Comparison of ENCODE assay signal across 2 cellular contexts in the genomic region with DNA sequence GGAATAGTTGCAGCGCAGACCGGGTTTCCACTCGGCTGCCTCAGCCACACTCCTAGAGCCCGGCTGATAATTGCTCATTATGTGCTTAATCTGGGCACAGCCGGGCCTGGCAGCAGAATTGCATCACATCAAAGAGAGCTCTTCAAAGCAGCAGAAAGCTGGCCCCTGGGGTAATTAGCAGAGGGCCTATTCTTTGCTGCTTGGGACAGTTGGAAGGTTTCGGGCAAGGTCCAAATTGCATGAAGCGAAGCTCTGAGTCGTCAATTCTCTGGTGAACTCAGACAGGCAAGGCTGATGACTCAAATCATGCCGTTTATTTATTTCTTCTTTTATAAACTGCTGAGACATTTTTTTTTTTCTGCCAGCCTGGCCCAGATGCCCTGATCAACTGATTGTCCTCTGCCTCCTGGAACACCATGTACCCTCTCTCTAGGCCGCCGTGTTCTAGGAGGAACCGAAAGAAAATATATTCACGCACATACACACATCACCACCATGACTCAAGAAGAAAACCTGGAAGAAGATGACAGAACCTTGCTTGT.
TF ChIP-seq lines count a peak whose summit lies in the region.

No MANE protein-coding gene starts in this region.

TF ChIP-seq in HCT116, 20 proteins besides CTCF, POLR2A, EP300 and RAD21:
- TF ChIP-seq TCF7L2 (IDR thresholded peaks at IDR 0.05; ENCODE audit: borderline replicate concordance, extremely low read depth, insufficient read depth, insufficient read length) (peak; percentile 40), EZH2phosphoT487 (IDR thresholded peaks at IDR 0.05; ENCODE audit: borderline replicate concordance) (no peak), ATF3 (IDR thresholded peaks at IDR 0.05) (no peak), SRF (IDR thresholded peaks at IDR 0.05; ENCODE audit: low read depth) (no peak), REST (IDR thresholded peaks at IDR 0.05; ENCODE audit: low read depth) (no peak)

TF ChIP-seq in GM12878, 131 proteins besides CTCF, POLR2A, EP300 and RAD21:
- TF ChIP-seq GABPA (IDR thresholded peaks at IDR 0.05; ENCODE audit: low read depth) (no peak), MYB (IDR thresholded peaks at IDR 0.05; ENCODE audit: borderline replicate concordance, low read depth, low read length) (no peak), TCF12 (IDR thresholded peaks at IDR 0.05; ENCODE audit: low read depth, low read length) (no peak), STAT3 (IDR thresholded peaks at IDR 0.05; ENCODE audit: low read depth, low read length) (no peak), POLR2AphosphoS2 (IDR thresholded peaks at IDR 0.05; ENCODE audit: low read depth, low read length) (no peak), SP1 (IDR thresholded peaks at IDR 0.05; ENCODE audit: low read depth, low read length) (no peak), NR2F1 (conservative IDR thresholded peaks at IDR 0.05) (no peak), WRNIP1 (IDR thresholded peaks at IDR 0.05; ENCODE audit: borderline replicate concordance, low read depth, low read length) (no peak), KAT2A (conservative IDR thresholded peaks at IDR 0.05; ENCODE audit: control insufficient read depth, low read depth, low read length) (no peak), IKZF2 (IDR thresholded peaks at IDR 0.05) (0 out of 4 replicates have a peak, but pooled peaks of 1 of the 2 experiments have one; percentile 13), MTA2 (IDR thresholded peaks at IDR 0.05; ENCODE audit: low read depth) (peak; percentile 81), SMAD5 (IDR thresholded peaks at IDR 0.05; ENCODE audit: low read depth) (no peak), MEF2B (IDR thresholded peaks at IDR 0.05; ENCODE audit: partially characterized antibody, poor library complexity, severe bottlenecking) (peak; percentile 55)
